In the genomic region with DNA sequence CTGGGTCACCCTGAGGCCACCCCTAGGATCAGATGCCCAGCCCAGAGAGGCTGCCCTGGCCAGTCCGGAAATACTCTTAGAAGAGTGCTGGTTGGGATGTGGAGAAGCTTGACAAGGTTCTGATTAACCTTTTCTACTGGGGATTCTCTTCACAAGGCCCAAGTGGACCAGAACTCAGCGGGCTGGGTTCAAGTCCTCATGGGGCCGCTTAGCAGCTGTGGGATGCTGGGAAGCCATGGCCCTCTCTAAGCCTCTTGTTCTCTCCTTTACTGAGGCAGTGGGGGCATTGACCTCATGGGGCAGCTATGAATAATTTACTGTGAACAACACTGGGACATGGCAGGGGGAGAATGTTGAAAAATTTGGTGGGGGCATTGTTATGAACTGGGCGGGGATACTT, we compare ENCODE assay signal across 21 cellular contexts.
"Had no signal": no experiment of that assay in that cellular context is flagged by ENCODE, and none has a peak within 500 bp of the region (broad histone marks: within the 10 kb centered on the region; RNA-seq: fewer than 3 reads in every experiment).

No MANE protein-coding gene starts in this region.

- H3K4me3 Mint-ChIP-seq: naive B cell, nephron had no signal

- H3K4me3 ChIP-seq: heart right ventricle, left ventricle myocardium inferior, lung, psoas muscle, sigmoid colon, skin epidermis, stomach, thyroid gland, upper lobe of left lung had no signal

- H3K4me1 ChIP-seq: heart right ventricle, left ventricle myocardium inferior, psoas muscle, sigmoid colon, stomach, thyroid gland, upper lobe of left lung had no signal

- H3K4me1 Mint-ChIP-seq: naive B cell, nephron had no signal

- H3K27ac Mint-ChIP-seq: naive B cell, nephron had no signal

- FAIRE-seq: colon, keratinocyte had no signal

- DNase-seq: dermis blood vessel endothelial cell; effector CD8-positive, alpha-beta T cell; foreskin melanocyte; heart right ventricle; left cardiac atrium; left ventricle myocardium inferior; mesenchymal stem cell; naive B cell; psoas muscle; retina; sigmoid colon; stimulated activated CD4-positive, alpha-beta T cell treated with anti-CD3 and anti-CD28 coated beads, Interleukin-12 subunit alpha, Interleukin-12 subunit beta, amount 100 ng/mL, for 4 hours; stimulated activated naive CD4-positive, alpha-beta T cell; stomach; thyroid gland; upper lobe of left lung had no signal

- H3K27me3 ChIP-seq: thyroid gland, upper lobe of left lung had no signal

- H3K9me3 ChIP-seq: psoas muscle, sigmoid colon, stomach, thyroid gland, upper lobe of left lung had no signal

- H3K27ac ChIP-seq: heart right ventricle, left ventricle myocardium inferior, psoas muscle, sigmoid colon, skin epidermis, stomach, thyroid gland, upper lobe of left lung had no signal

- H3K36me3 ChIP-seq: heart right ventricle, left ventricle myocardium inferior, sigmoid colon, stomach, thyroid gland, upper lobe of left lung had no signal
